12 cellular contexts compared by ENCODE assay signal in genomic region chr15:85688703-85689102, GRCh38.
DNase-seq lines count a peak whose midpoint lies in the region; ATAC-seq and TF ChIP-seq lines count a peak whose summit lies in the region.
"Had no signal": no experiment of that assay in that cellular context is flagged by ENCODE, and none has a peak within 500 bp of the region (broad histone marks: within the 10 kb centered on the region; RNA-seq: fewer than 3 reads in every experiment).

No MANE protein-coding gene starts in this region.

- no peaks in the 10 kb centered on the region for H3K9me3 Mint-ChIP-seq in CD14-positive monocyte
- H3K9me3 Mint-ChIP-seq in activated CD8-positive, alpha-beta T cell treated with anti-CD3 and anti-CD28 coated beads for 36 hours: no peaks in the 10 kb centered on the region

- H3K27ac ChIP-seq in HUES48 (ENCODE audit: low read depth, low read length) (peak overlapping the region; percentile 64), muscle layer of colon (ENCODE audit: low read depth, low read length) (peak overlapping the region; percentile 22)

- H3K9ac ChIP-seq in HUES48 (ENCODE audit: low read depth, low read length) (no peak overlapping the region), muscle layer of colon (ENCODE audit: low read length) (no peak overlapping the region)

- peak overlapping the region in 5 of 7 donors; percentile 6 to 88 (median 37) for H3K27ac Mint-ChIP-seq in CD14-positive monocyte
- H3K27ac Mint-ChIP-seq in activated CD8-positive, alpha-beta T cell treated with anti-CD3 and anti-CD28 coated beads for 36 hours: peak overlapping the region; percentile 97

- CTCF ChIA-PET in activated CD8-positive, alpha-beta T cell treated with anti-CD3 and anti-CD28 coated beads for 36 hours (lab: Charles Lee): interaction anchor here (0.8 to 3.8 kb wide), 3 partner anchors 28 to 107 kb away, joined by 3 to 14 read pairs (median 4); no protein-coding TSS in a partner anchor

- peaks cover 0 to 2% (median 2%) of the 10 kb centered on the region in 3 donors for H3K27me3 Mint-ChIP-seq in CD14-positive monocyte (ENCODE audit: low read depth in 3 of 3)
- H3K27me3 Mint-ChIP-seq in activated CD8-positive, alpha-beta T cell treated with anti-CD3 and anti-CD28 coated beads for 36 hours: no peaks in the 10 kb centered on the region

- H3K4me3 ChIP-seq in HUES48 (ENCODE audit: low read depth, low read length) (no peak overlapping the region), muscle layer of colon (ENCODE audit: low read depth in 1 of 2, low read length in 2 of 2) (no peak overlapping the region)

- ATAC-seq in activated CD8-positive, alpha-beta T cell treated with anti-CD3 and anti-CD28 coated beads for 36 hours: no peak
- ATAC-seq in GM21360 (IDR thresholded peaks at IDR 0.05; ENCODE audit: unreplicated experiment): no peak

- intact Hi-C loops in CD14-positive monocyte (cut with micrococcal nuclease): no loop called here
- intact Hi-C loops in activated CD8-positive, alpha-beta T cell treated with anti-CD3 and anti-CD28 coated beads for 36 hours (cut with micrococcal nuclease): no loop called here

- POLR2A ChIA-PET in activated CD8-positive, alpha-beta T cell treated with anti-CD3 and anti-CD28 coated beads for 36 hours (lab: Charles Lee): interaction anchor here (1.0 to 6.6 kb wide), 6 partner anchors 16 to 372 kb away, joined by 3 to 152 read pairs (median 7); no protein-coding TSS in a partner anchor

- H3K4me1 ChIP-seq in HUES48 (ENCODE audit: control insufficient read depth, insufficient read depth, low read length) (peaks cover 19% of the 10 kb centered on the region), muscle layer of colon (ENCODE audit: insufficient read depth, low read length) (peaks cover 22% of the 10 kb centered on the region)

- H3K4me3 Mint-ChIP-seq in CD14-positive monocyte: no peak overlapping the region
- peak overlapping the region; percentile 81 for H3K4me3 Mint-ChIP-seq in activated CD8-positive, alpha-beta T cell treated with anti-CD3 and anti-CD28 coated beads for 36 hours

- H3K36me3 ChIP-seq in HUES48 (ENCODE audit: control insufficient read depth, insufficient read depth, low read length) (peaks cover 38% of the 10 kb centered on the region), muscle layer of colon (ENCODE audit: insufficient read depth, low read length) (peaks cover 63% of the 10 kb centered on the region)

- no peak for TF ChIP-seq CTCF in CD14-positive monocyte (IDR thresholded peaks at IDR 0.05)
- TF ChIP-seq CTCF in activated CD8-positive, alpha-beta T cell treated with anti-CD3 and anti-CD28 coated beads for 36 hours (IDR thresholded peaks at IDR 0.05): no peak

- H3K27me3 ChIP-seq in HUES48 (ENCODE audit: control insufficient read depth, insufficient read depth, low read length) (no peaks in the 10 kb centered on the region), muscle layer of colon (ENCODE audit: control insufficient read depth in 1 of 2, insufficient read depth in 2 of 2, low read length in 2 of 2) (no peaks in the 10 kb centered on the region)

- peaks cover 68 to 82% of the 10 kb centered on the region in 2 donors for H3K36me3 Mint-ChIP-seq in CD14-positive monocyte
- H3K36me3 Mint-ChIP-seq in activated CD8-positive, alpha-beta T cell treated with anti-CD3 and anti-CD28 coated beads for 36 hours (ENCODE audit: low read depth): peaks cover 29% of the 10 kb centered on the region

- H3K4me1 Mint-ChIP-seq in CD14-positive monocyte: peaks cover 47% of the 10 kb centered on the region
- peaks cover 63% of the 10 kb centered on the region for H3K4me1 Mint-ChIP-seq in activated CD8-positive, alpha-beta T cell treated with anti-CD3 and anti-CD28 coated beads for 36 hours (ENCODE audit: low read depth)

- DNase-seq in CD14-positive monocyte (ENCODE audit: low spot score) (no peak), NCI-H748 treated with DMSO at 0.1 percent for 48 hours (lab: John Stamatoyannopoulos, UW) (no peak), NCI-H146 treated with DMSO at 0.1 percent for 48 hours (lab: John Stamatoyannopoulos, UW; ENCODE audit: unreplicated experiment) (no peak), NCI-H2107 treated with DMSO at 0.1 percent for 48 hours (lab: John Stamatoyannopoulos, UW; ENCODE audit: unreplicated experiment) (no peak)
- no peak for DNase-seq in activated CD8-positive, alpha-beta T cell treated with anti-CD3 and anti-CD28 coated beads for 36 hours
- DNase-seq: NCI-H1105; retina; RPMI8226; stimulated activated CD8-positive, alpha-beta memory T cell treated with anti-CD3 and anti-CD28 coated beads, Interleukin-4, amount 100 ng/mL, for 48 hours had no signal

- H3K9me3 ChIP-seq in HUES48 (ENCODE audit: control insufficient read depth, insufficient read depth, low read length) (no peaks in the 10 kb centered on the region), muscle layer of colon (ENCODE audit: low read length) (no peaks in the 10 kb centered on the region)
